8 cellular contexts compared by ENCODE assay signal in genomic region chr7:27174077-27175004, GRCh38. TPM values are rescaled to one million over a fixed set of nuclear protein-coding genes. Genes with fewer than 3 reads are reported as not detected.
DNase-seq lines count a peak whose midpoint lies in the region; ATAC-seq and TF ChIP-seq lines count a peak whose summit lies in the region.

Gene HOXA10 (minus strand): TSS chr7:27174320. CDS start chr7:27174306, 14 bp downstream.

- in situ Hi-C loops in IMR-90 (cut with MboI; ENCODE audit: low sequenced_read_pairs), result no loop called here

- peaks cover 7% of the 10 kb centered on the region; the same call in 1 of the 2 replicates for H3K9me3 ChIP-seq in IMR-90 (ENCODE audit: control insufficient read depth, insufficient read depth, low read length)
- no peaks in the 10 kb centered on the region for H3K9me3 ChIP-seq in mesenchymal stem cell (ENCODE audit: control insufficient read depth, low read length)
- H3K9me3 ChIP-seq in upper lobe of right lung, result no peaks in the 10 kb centered on the region

- H2AFZ ChIP-seq in IMR-90 (replicated peaks; ENCODE audit: low read length, poor library complexity), result peak within 1 kb of the TSS; percentile 54
- no peak within 1 kb of the TSS for H2AFZ ChIP-seq in mesenchymal stem cell (ENCODE audit: low read depth, low read length)

- H3K9ac ChIP-seq in IMR-90 (ENCODE audit: low read depth, low read length) (no peak within 1 kb of the TSS), mesenchymal stem cell (ENCODE audit: low read length) (peak within 1 kb of the TSS; percentile 90)

- no peak for TF ChIP-seq POLR2A in IMR-90 (IDR thresholded peaks at IDR 0.05; ENCODE audit: low read depth, low read length)

- DNase-seq in IMR-90 (no peak), mesenchymal stem cell (no peak), upper lobe of right lung (peak; percentile 56), NCI-H2107 (lab: John Stamatoyannopoulos, UW) (no peak)

- ATAC-seq in IMR-90 (ENCODE audit: low read depth), result no peak
- no peak for ATAC-seq in upper lobe of right lung
- no peak for ATAC-seq in GM18858 (IDR thresholded peaks at IDR 0.05; ENCODE audit: unreplicated experiment)
- ATAC-seq in GM21367 (IDR thresholded peaks at IDR 0.05; ENCODE audit: unreplicated experiment), result no peak

- H4K91ac ChIP-seq in IMR-90 (ENCODE audit: insufficient read depth, low read depth, low read length) (no peak within 1 kb of the TSS), mesenchymal stem cell (ENCODE audit: low read length) (peak within 1 kb of the TSS; percentile 89)

- peak within 1 kb of the TSS; percentile 41 for H3K27ac Mint-ChIP-seq in activated naive CD4-positive, alpha-beta T cell treated with anti-CD3 and anti-CD28 coated beads, Interleukin-2, amount 50 U/mL, for 24 hours

- H3K14ac ChIP-seq in IMR-90 (replicated peaks; ENCODE audit: low read depth, low read length) (no peak within 1 kb of the TSS), mesenchymal stem cell (ENCODE audit: low read length in 2 of 2) (peak within 1 kb of the TSS; percentile 15 to 80)

- no peak within 1 kb of the TSS for H3K56ac ChIP-seq in IMR-90 (ENCODE audit: extremely low read depth, insufficient read depth, low read length)

- H4K8ac ChIP-seq in IMR-90 (ENCODE audit: low read depth in 2 of 2, low read length in 2 of 2) (no peak within 1 kb of the TSS), mesenchymal stem cell (ENCODE audit: low read length) (peak within 1 kb of the TSS; percentile 95)

- 8% methylated on average over 10 of the region's 68 CpGs; no CpG with 5 or more reads in 1 of the 2 experiments for WGBS in IMR-90 (ENCODE audit: extremely low coverage in 2 of 2, insufficient read length in 1 of 2), 2 experiments
- 20% methylated on average over 68 of the region's 68 CpGs for WGBS in mesenchymal stem cell

- peaks cover 1% of the 10 kb centered on the region for H3K36me3 Mint-ChIP-seq in activated naive CD4-positive, alpha-beta T cell treated with anti-CD3 and anti-CD28 coated beads, Interleukin-2, amount 50 U/mL, for 24 hours

- H3K4me1 Mint-ChIP-seq in activated naive CD4-positive, alpha-beta T cell treated with anti-CD3 and anti-CD28 coated beads, Interleukin-2, amount 50 U/mL, for 24 hours, result peaks cover 21% of the 10 kb centered on the region

- H3K79me1 ChIP-seq in IMR-90 (ENCODE audit: low read depth in 1 of 2, low read length in 2 of 2), result no peaks in the 10 kb centered on the region
- no peaks in the 10 kb centered on the region for H3K79me1 ChIP-seq in mesenchymal stem cell (replicated peaks; ENCODE audit: low read length, poor library complexity, severe bottlenecking)

- CTCF ChIA-PET in IMR-90 (lab: Yijun Ruan, JAX), result interaction anchor here (0.5 kb wide), 1 partner anchor 402 kb away, joined by 3 read pairs; no protein-coding TSS in a partner anchor

- peak within 1 kb of the TSS; percentile 42 to 83 for H2BK12ac ChIP-seq in mesenchymal stem cell (ENCODE audit: low read length in 2 of 2)

- H3K4me1 ChIP-seq in IMR-90 (ENCODE audit: control insufficient read depth, insufficient read depth, low read length), result no peaks in the 10 kb centered on the region; the same call in 1 of the 2 replicates
- no peaks in the 10 kb centered on the region for H3K4me1 ChIP-seq in mesenchymal stem cell (ENCODE audit: control insufficient read depth, insufficient read depth, low read depth, low read length)
- peaks cover 27% of the 10 kb centered on the region for H3K4me1 ChIP-seq in upper lobe of right lung

- H2BK120ac ChIP-seq in IMR-90 (ENCODE audit: low read depth, low read length) (no peak within 1 kb of the TSS), mesenchymal stem cell (ENCODE audit: low read depth, low read length) (peak within 1 kb of the TSS; percentile 96)

- TF ChIP-seq CTCF in C4-2B (conservative IDR thresholded peaks at IDR 0.05), result no peak
- no peak for TF ChIP-seq CTCF in IMR-90 (conservative IDR thresholded peaks at IDR 0.05; ENCODE audit: low read depth, low read length)
- no peak for TF ChIP-seq CTCF in upper lobe of right lung (IDR thresholded peaks at IDR 0.05)

- POLR2A ChIA-PET in IMR-90 (lab: Charles Lee; ENCODE audit: unreplicated experiment), result interaction anchor here (0.5 kb wide), 1 partner anchor 1820 kb away, joined by 3 read pairs; no protein-coding TSS in a partner anchor

- H3K18ac ChIP-seq in IMR-90 (ENCODE audit: low read depth, low read length), result no peak within 1 kb of the TSS
- peak within 1 kb of the TSS; percentile 90 to 91 for H3K18ac ChIP-seq in mesenchymal stem cell (ENCODE audit: low read depth in 1 of 2, low read length in 2 of 2)

- intact Hi-C loops in IMR-90 (cut with micrococcal nuclease), result no loop called here
- intact Hi-C loops in upper lobe of right lung (cut with DNase I), result no loop called here

- no peak within 1 kb of the TSS for H2BK15ac ChIP-seq in IMR-90 (ENCODE audit: low read depth, low read length)
- peak within 1 kb of the TSS; percentile 91 for H2BK15ac ChIP-seq in mesenchymal stem cell (ENCODE audit: low read depth, poor library complexity, severe bottlenecking)

- no peak within 1 kb of the TSS for H2BK20ac ChIP-seq in IMR-90 (ENCODE audit: low read depth, low read length)

- H4K20me1 ChIP-seq in IMR-90 (ENCODE audit: insufficient read depth, low read length), result peaks cover 19% of the 10 kb centered on the region; the same call in 1 of the 2 replicates

- H3K27me3 Mint-ChIP-seq in activated naive CD4-positive, alpha-beta T cell treated with anti-CD3 and anti-CD28 coated beads, Interleukin-2, amount 50 U/mL, for 24 hours, result peaks cover 50% of the 10 kb centered on the region

- H3K4me3 Mint-ChIP-seq in activated naive CD4-positive, alpha-beta T cell treated with anti-CD3 and anti-CD28 coated beads, Interleukin-2, amount 50 U/mL, for 24 hours, result peak within 1 kb of the TSS; percentile 75

- H2AK5ac ChIP-seq in IMR-90 (ENCODE audit: low read depth, low read length) (no peak within 1 kb of the TSS), mesenchymal stem cell (ENCODE audit: low read length, severe bottlenecking) (no peak within 1 kb of the TSS)

- H3K4ac ChIP-seq in IMR-90 (ENCODE audit: low read depth, low read length) (no peak within 1 kb of the TSS), mesenchymal stem cell (ENCODE audit: low read depth in 1 of 2, low read length in 2 of 2) (peak within 1 kb of the TSS; percentile 54 to 82)

- no peak within 1 kb of the TSS for H2BK5ac ChIP-seq in IMR-90 (ENCODE audit: low read depth, low read length, poor library complexity, severe bottlenecking)
- H2BK5ac ChIP-seq in mesenchymal stem cell (ENCODE audit: low read depth, low read length, poor library complexity, severe bottlenecking), result peak within 1 kb of the TSS; percentile 88

- H3K36me3 ChIP-seq in IMR-90 (ENCODE audit: control insufficient read depth, insufficient read depth, low read length) (no peaks in the 10 kb centered on the region), mesenchymal stem cell (ENCODE audit: control insufficient read depth in 1 of 2, insufficient read depth in 2 of 2, low read depth in 1 of 2, low read length in 2 of 2) (peaks cover 4 to 62% of the 10 kb centered on the region in 2 experiments), upper lobe of right lung (no peaks in the 10 kb centered on the region)

- TF ChIP-seq RAD21 in IMR-90 (IDR thresholded peaks at IDR 0.05; ENCODE audit: low read length), result no peak

- H3K27me3 ChIP-seq in IMR-90 (ENCODE audit: control insufficient read depth, insufficient read depth, low read length), result peaks cover 88% of the 10 kb centered on the region
- peaks cover 0 to 8% of the 10 kb centered on the region in 2 experiments for H3K27me3 ChIP-seq in mesenchymal stem cell (ENCODE audit: control insufficient read depth in 1 of 2, insufficient read depth in 1 of 2, low read length in 2 of 2)
- H3K27me3 ChIP-seq in upper lobe of right lung, result peaks cover 100% of the 10 kb centered on the region

- no peak within 1 kb of the TSS for H2AK9ac ChIP-seq in IMR-90 (replicated peaks; ENCODE audit: low read depth, low read length, poor library complexity)

- H4K5ac ChIP-seq in IMR-90 (ENCODE audit: low read depth, low read length), result no peak within 1 kb of the TSS

- dilution Hi-C loops in IMR-90 (cut with HindIII; ENCODE audit: low sequenced_read_pairs, unreplicated experiment), result no loop called here

- H3K4me3 ChIP-seq in IMR-90 (ENCODE audit: insufficient read depth, low read depth, low read length), result peak within 1 kb of the TSS; percentile 38
- H3K4me3 ChIP-seq in mesenchymal stem cell (ENCODE audit: insufficient read depth in 1 of 2, low read depth in 1 of 2, low read length in 2 of 2), result peak within 1 kb of the TSS; percentile 61 to 92
- H3K4me3 ChIP-seq in upper lobe of right lung, result peak within 1 kb of the TSS; percentile 45

- peak within 1 kb of the TSS; percentile 46 for H3K4me2 ChIP-seq in IMR-90 (ENCODE audit: low read depth, low read length)
- peak within 1 kb of the TSS; percentile 60 for H3K4me2 ChIP-seq in mesenchymal stem cell (ENCODE audit: low read length, poor library complexity, severe bottlenecking)

- H3K9me3 Mint-ChIP-seq in activated naive CD4-positive, alpha-beta T cell treated with anti-CD3 and anti-CD28 coated beads, Interleukin-2, amount 50 U/mL, for 24 hours, result no peaks in the 10 kb centered on the region

- no peaks in the 10 kb centered on the region for H3K9me1 ChIP-seq in IMR-90 (ENCODE audit: insufficient read depth, low read length)

- H3K23ac ChIP-seq in IMR-90 (ENCODE audit: low read depth, low read length) (no peak within 1 kb of the TSS; the same call in 1 of the 2 replicates), mesenchymal stem cell (ENCODE audit: low read length in 2 of 2) (peak within 1 kb of the TSS; percentile 74 to 95)

- BruUV-seq in IMR-90 (replicated peaks; lab: Mats Ljungman, UMichigan), result no TSS peak

- H3K27ac ChIP-seq in C4-2B, result peak within 1 kb of the TSS; percentile 98
- no peak within 1 kb of the TSS for H3K27ac ChIP-seq in IMR-90 (ENCODE audit: insufficient read depth, low read length)
- peak within 1 kb of the TSS; percentile 85 for H3K27ac ChIP-seq in mesenchymal stem cell (ENCODE audit: low read length, poor library complexity, severe bottlenecking)
- peak within 1 kb of the TSS; percentile 51 for H3K27ac ChIP-seq in upper lobe of right lung

TF ChIP-seq in IMR-90, 13 proteins besides CTCF, POLR2A, EP300 and RAD21 (continues in another document):
- TF ChIP-seq BHLHE40 (IDR thresholded peaks at IDR 0.05; ENCODE audit: low read depth, low read length), result no peak

RNA-seq across cellular contexts. Expression of gene HOXA10, which starts in this region (rescaled TPM):
- total RNA-seq in IMR-90 (2012; rRNA removed) (0.18 and 0.28 TPM in 2 replicates), upper lobe of right lung (0.38 TPM)
- polyA plus RNA-seq in IMR-90 (2012; rRNA removed), result 0.10 TPM in 2 replicates
- polyA plus RNA-seq in IMR-90 (2012; cell fraction: cytosol; rRNA removed), result 0.05 and 0.30 TPM in 2 replicates
- 0.04 and 0.19 TPM in 2 replicates for polyA plus RNA-seq in IMR-90 (2012; cell fraction: nucleus; rRNA removed; ENCODE audit: low replicate concordance)
- 6.9 TPM for polyA plus RNA-seq in mesenchymal stem cell (2013, experiment 1 of 2)
- polyA plus RNA-seq in mesenchymal stem cell (2013, experiment 2 of 2), result 7.1 TPM

Comparison
In these comparisons a context has a peak if more than half of its experiments do, and no peak if none do; other contexts are left out.
1. Peak in DNase-seq, H3K4me3 ChIP-seq and H3K27ac ChIP-seq in upper lobe of right lung; RNA of the gene not detected or under 1 TPM.